Comparison of ENCODE assay signal across 1 cellular context in genomic region chr10:117005454-117006055, GRCh38.
A peak's percentile ranks its signal among the peaks of the same experiment; 100 is the strongest.
TF ChIP-seq lines count a peak whose summit lies in the region.

No MANE protein-coding gene starts in this region.

TF ChIP-seq in A549, 52 proteins besides CTCF, POLR2A, EP300 and RAD21 (continued from another document):
- TF ChIP-seq PBX3 (IDR thresholded peaks at IDR 0.05) = no peak
- peak; percentile 30; the same call in 1 of the 2 replicates for TF ChIP-seq HOXB5 (CRISPR knock-in tag; IDR thresholded peaks at IDR 0.05)
- TF ChIP-seq BHLHE40 (IDR thresholded peaks at IDR 0.05; ENCODE audit: low read depth, low read length) = no peak
- no peak for TF ChIP-seq MAZ (IDR thresholded peaks at IDR 0.05; ENCODE audit: borderline replicate concordance, low read depth, low read length)
- TF ChIP-seq RNF2 (IDR thresholded peaks at IDR 0.05; ENCODE audit: borderline replicate concordance, low read depth) = no peak
- no peak for TF ChIP-seq EHMT2 (IDR thresholded peaks at IDR 0.05; ENCODE audit: low read depth)
- TF ChIP-seq CEBPB (IDR thresholded peaks at IDR 0.05) = peak in 1 of 2 experiments; percentile 39; a peak in 1 of 4 replicates
- no peak for TF ChIP-seq ATOH8 (CRISPR knock-in tag; IDR thresholded peaks at IDR 0.05; ENCODE audit: low read depth)
- peak; percentile 81 for TF ChIP-seq MAX (IDR thresholded peaks at IDR 0.05)
- 0 out of 2 replicates have a peak, but pooled peaks have one; percentile 7 for TF ChIP-seq ESRRA (IDR thresholded peaks at IDR 0.05; ENCODE audit: borderline replicate concordance, low read length)
- no peak for TF ChIP-seq HMGXB4 (CRISPR knock-in tag; IDR thresholded peaks at IDR 0.05; ENCODE audit: borderline replicate concordance)
- TF ChIP-seq SMC3 (IDR thresholded peaks at IDR 0.05) = no peak
- no peak for TF ChIP-seq NFE2L2 (conservative IDR thresholded peaks at IDR 0.05; ENCODE audit: low read length)
- TF ChIP-seq CBX2 (IDR thresholded peaks at IDR 0.05; ENCODE audit: borderline replicate concordance, low read depth) = no peak
- TF ChIP-seq TFCP2L1 (CRISPR knock-in tag; IDR thresholded peaks at IDR 0.05) = no peak
- TF ChIP-seq KDM1A (IDR thresholded peaks at IDR 0.05; ENCODE audit: low read depth) = no peak
- TF ChIP-seq CBX8 (IDR thresholded peaks at IDR 0.05) = no peak
- TF ChIP-seq MYC (IDR thresholded peaks at IDR 0.05; ENCODE audit: borderline replicate concordance, low read length) = no peak
- TF ChIP-seq JUN (IDR thresholded peaks at IDR 0.05) = no peak; a peak in 1 of 5 replicates
- no peak for TF ChIP-seq RFX5 (IDR thresholded peaks at IDR 0.05)
- TF ChIP-seq HES2 (IDR thresholded peaks at IDR 0.05) = no peak
- TF ChIP-seq HDAC2 (IDR thresholded peaks at IDR 0.05) = peak; percentile 52; the same call in 1 of the 2 replicates
- TF ChIP-seq REST (IDR thresholded peaks at IDR 0.05) = no peak
- TF ChIP-seq ZFP36 (IDR thresholded peaks at IDR 0.05; ENCODE audit: borderline replicate concordance, partially characterized antibody) = no peak
- no peak for TF ChIP-seq TP53 (CRISPR knock-in tag; IDR thresholded peaks at IDR 0.05)
- no peak for TF ChIP-seq JUNB (IDR thresholded peaks at IDR 0.05)
- no peak for TF ChIP-seq ZNF302 (CRISPR knock-in tag; IDR thresholded peaks at IDR 0.05)
- no peak for TF ChIP-seq KDM5A (IDR thresholded peaks at IDR 0.05)
- no peak for TF ChIP-seq CHD2 (IDR thresholded peaks at IDR 0.05; ENCODE audit: low read length, partially characterized antibody)
